Comparison of ENCODE assay signal across 8 cellular contexts in genomic region chr1:33086384-33086850, GRCh38. TPM values are rescaled to one million over a fixed set of nuclear protein-coding genes. Genes with fewer than 3 reads are reported as not detected.
DNase-seq lines count a peak whose midpoint lies in the region; ATAC-seq, FAIRE-seq and TF ChIP-seq lines count a peak whose summit lies in the region.

No MANE protein-coding gene starts in this region.

- no peak overlapping the region for H3K27ac ChIP-seq in RWPE1

- H3K9me3 Mint-ChIP-seq in brain: no peaks in the 10 kb centered on the region

- CTCF ChIA-PET in RWPE1 (lab: Yijun Ruan, JAX): interaction anchor here (0.5 to 1.7 kb wide), 17 partner anchors 8 to 686 kb away, joined by 3 to 14 read pairs (median 3); partner anchors contain the start of gene HPCA

- FAIRE-seq in D721Med (lab: Jason Lieb, UNC): no peak

- peak overlapping the region in 1 of 5 experiments; percentile 13 for H3K4me3 Mint-ChIP-seq in brain

- no peak for DNase-seq in D721Med (ENCODE audit: insufficient read length, low spot score)
- DNase-seq in LNCaP clone FGC (ENCODE audit: low read depth): peak; percentile 46
- DNase-seq in RWPE1 (ENCODE audit: low spot score): no peak
- DNase-seq in hippocampal formation (lab: John Stamatoyannopoulos, UW): peak; percentile 74 to 76
- DNase-seq in retina: peak; percentile 84

- no peaks in the 10 kb centered on the region for H3K27me3 Mint-ChIP-seq in brain

- POLR2A ChIA-PET in RWPE1 (lab: Yijun Ruan, JAX; ENCODE audit: low non-redundant PET): no interaction called here

- H3K27ac Mint-ChIP-seq in brain: peak overlapping the region in 1 of 5 experiments; percentile 32

- H3K4me1 Mint-ChIP-seq in brain: peaks cover 23% of the 10 kb centered on the region

- no peak overlapping the region for H3K4me3 ChIP-seq in LNCaP clone FGC (ENCODE audit: low read depth, low read length)

- no peaks in the 10 kb centered on the region for H3K36me3 Mint-ChIP-seq in brain

- TF ChIP-seq CTCF in D721Med (IDR thresholded peaks at IDR 0.05; ENCODE audit: insufficient read depth, missing control alignments) (peak; percentile 83), LNCaP clone FGC (IDR thresholded peaks at IDR 0.05; ENCODE audit: control insufficient read depth, extremely low read depth, insufficient read depth) (peak; percentile 92), RWPE1 (conservative IDR thresholded peaks at IDR 0.05; ENCODE audit: low read depth) (peak; percentile 72), brain (conservative IDR thresholded peaks at IDR 0.05) (peak; percentile 81 to 84)

- ATAC-seq in HG03175 (IDR thresholded peaks at IDR 0.05; ENCODE audit: unreplicated experiment): no peak
- no peak for ATAC-seq in HG02884 (IDR thresholded peaks at IDR 0.05; ENCODE audit: unreplicated experiment)

RNA-seq across cellular contexts. Expression of gene AZIN2, which starts 5.5 kb away (rescaled TPM):
- polyA plus RNA-seq in brain (ENCODE audit: insufficient read depth, low read depth, low replicate concordance): 24.2 TPM

RNA-seq across cellular contexts. Expression of gene AK2, which starts 49.7 kb away (rescaled TPM):
- 166 TPM for polyA plus RNA-seq in brain (ENCODE audit: insufficient read depth, low read depth, low replicate concordance)

Comparison
In these comparisons a context has a peak if more than half of its experiments do, and no peak if none do; other contexts are left out.
1. DNase-seq: peak in LNCaP clone FGC (single experiment), hippocampal formation (2 of 2) and retina (single experiment); none in D721Med (single experiment) and RWPE1 (single experiment).
2. Peak in every context shown above with its lines, with median percentiles within 50 percentile points of each other: CTCF ChIP-seq.